In the genomic region with DNA sequence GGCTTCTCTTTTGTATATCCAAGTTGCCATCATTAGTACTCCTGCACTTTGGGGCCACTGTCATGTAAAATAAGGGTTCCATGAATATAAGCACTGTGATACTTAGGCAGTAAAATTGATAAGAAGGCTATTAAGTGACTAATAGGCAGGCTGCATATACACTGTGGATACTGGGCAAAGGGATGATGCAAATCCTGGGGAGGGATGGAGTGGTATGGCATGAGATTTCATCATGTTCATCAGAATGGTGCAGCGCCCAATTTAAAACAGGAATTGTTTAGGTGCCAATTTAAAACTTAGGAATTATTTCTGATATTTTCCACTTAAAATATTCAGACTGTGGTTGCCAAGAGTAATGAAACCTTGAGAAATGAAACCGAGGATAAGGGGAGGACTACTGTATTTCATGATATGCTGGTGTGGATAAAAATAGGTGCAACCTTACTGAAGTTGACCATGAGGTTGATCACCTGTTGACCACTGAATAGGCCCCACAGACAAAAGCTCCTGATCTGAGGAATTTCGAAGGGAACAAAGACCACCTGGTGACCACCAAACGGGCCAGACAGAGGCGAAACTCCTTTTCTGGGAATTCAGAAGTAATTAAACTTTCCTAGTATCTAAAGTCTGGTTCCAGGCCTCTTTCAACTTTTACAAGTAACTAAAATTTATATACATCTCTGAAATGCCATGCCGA, we compare ENCODE assay signal across 12 cellular contexts. TPM values are rescaled to one million over a fixed set of nuclear protein-coding genes. Genes with fewer than 3 reads are reported as not detected.
DNase-seq lines count a peak whose midpoint lies in the region; ATAC-seq and TF ChIP-seq lines count a peak whose summit lies in the region.
"Had no signal": no experiment of that assay in that cellular context is flagged by ENCODE, and none has a peak within 500 bp of the region (broad histone marks: within the 10 kb centered on the region; RNA-seq: fewer than 3 reads in every experiment).

No MANE protein-coding gene starts in this region.

- H3K4me1 ChIP-seq in CD4-positive, CD25-positive, alpha-beta regulatory T cell (ENCODE audit: control insufficient read depth, insufficient read depth, low read length, poor library complexity, severe bottlenecking), result peaks cover 64% of the 10 kb centered on the region
- H3K4me1 ChIP-seq in HEK293 (ENCODE audit: control insufficient read depth, insufficient read depth, low read length) (peaks cover 10% of the 10 kb centered on the region; the same call in 1 of the 2 replicates), iPS-20b (ENCODE audit: insufficient read depth, low read length) (peaks cover 50% of the 10 kb centered on the region), MM.1S (ENCODE audit: low read length) (peaks cover 17% of the 10 kb centered on the region), heart right ventricle (peaks cover 0 to 56% (median 28%) of the 10 kb centered on the region in 9 donors)

- peak overlapping the region; percentile 16 to 79 (median 72) for H3K4me3 Mint-ChIP-seq in CD4-positive, CD25-positive, alpha-beta regulatory T cell
- peak overlapping the region; percentile 96 for H3K4me3 Mint-ChIP-seq in activated naive CD8-positive, alpha-beta T cell
- H3K4me3 Mint-ChIP-seq: mesothelial cell of epicardium had no signal

- intact Hi-C loops in head of caudate nucleus (cut with DNase I), result no loop called here
- intact Hi-C loops in heart right ventricle (cut with DNase I), result loop anchor here in 2 of 10 donors (10.0 kb wide), 1 partner anchor 107 kb away; a partner anchor contains a TSS

- no peak for ATAC-seq in CD4-positive, CD25-positive, alpha-beta regulatory T cell (ENCODE audit: low read depth in 2 of 2)
- ATAC-seq in heart right ventricle, result no peak

- peaks cover 11% of the 10 kb centered on the region; the same call in 1 of the 2 replicates for H3F3A ChIP-seq in MM.1S (ENCODE audit: insufficient read depth, low read length)

- no peaks in the 10 kb centered on the region for H3K9me3 ChIP-seq in CD4-positive, CD25-positive, alpha-beta regulatory T cell (ENCODE audit: control insufficient read depth in 2 of 2, low read length in 2 of 2)
- H3K9me3 ChIP-seq in HEK293 (ENCODE audit: control insufficient read depth, insufficient read depth, low read depth, low read length), result no peaks in the 10 kb centered on the region
- H3K9me3 ChIP-seq in iPS-20b (ENCODE audit: insufficient read depth, low read depth, low read length), result no peaks in the 10 kb centered on the region
- H3K9me3 ChIP-seq in MM.1S (replicated peaks; ENCODE audit: insufficient read depth, low read length), result no peaks in the 10 kb centered on the region
- no peaks in the 10 kb centered on the region for H3K9me3 ChIP-seq in heart right ventricle
- H3K9me3 ChIP-seq: BLaER1 treated with 17β-estradiol and CSF1 and Interleukin-3, amounts not matched to agents 10 nM and 100 nM had no signal

- TF ChIP-seq CTCF in HEK293 (tag by site-specific recombination; IDR thresholded peaks at IDR 0.05), result no peak
- TF ChIP-seq CTCF in MM.1S (IDR thresholded peaks at IDR 0.05; ENCODE audit: low read length), result no peak
- TF ChIP-seq CTCF in heart right ventricle (IDR thresholded peaks at IDR 0.05), result no peak

- H3K4me3 ChIP-seq in CD4-positive, CD25-positive, alpha-beta regulatory T cell (ENCODE audit: low read depth, low read length), result no peak overlapping the region
- H3K4me3 ChIP-seq in HEK293 (ENCODE audit: low read depth, low read length), result no peak overlapping the region
- H3K4me3 ChIP-seq in iPS-20b (ENCODE audit: low read length), result peak overlapping the region; percentile 58
- H3K4me3 ChIP-seq in MM.1S (ENCODE audit: low read length), result no peak overlapping the region
- no peak overlapping the region for H3K4me3 ChIP-seq in heart right ventricle
- H3K4me3 ChIP-seq: BLaER1 treated with 17β-estradiol and CSF1 and Interleukin-3, amounts not matched to agents 10 nM and 100 nM had no signal

- H2AFZ ChIP-seq in MM.1S (ENCODE audit: low read length), result no peak overlapping the region

- H3K4me2 ChIP-seq in MM.1S (ENCODE audit: low read depth, low read length), result no peak overlapping the region

- no peaks in the 10 kb centered on the region; the same call in 1 of the 2 replicates for H4K20me1 ChIP-seq in MM.1S (ENCODE audit: insufficient read depth, low read length)

- H3K36me3 ChIP-seq in CD4-positive, CD25-positive, alpha-beta regulatory T cell (ENCODE audit: control insufficient read depth, insufficient read depth, low read length), result peaks cover 7% of the 10 kb centered on the region
- H3K36me3 ChIP-seq in HEK293 (ENCODE audit: control insufficient read depth in 2 of 2, insufficient read depth in 1 of 2, low read length in 2 of 2) (peaks cover 0 to 9% of the 10 kb centered on the region in 2 experiments; a peak in 2 of 3 replicates), iPS-20b (ENCODE audit: insufficient read depth, low read depth, low read length) (peaks cover 7% of the 10 kb centered on the region; the same call in 1 of the 2 replicates), MM.1S (replicated peaks; ENCODE audit: insufficient read depth, low read length) (no peaks in the 10 kb centered on the region), heart right ventricle (peaks cover 0 to 9% (median 0%) of the 10 kb centered on the region in 9 donors)

- 91 to 95% methylated on average over 6 of the region's 6 CpGs for WGBS in heart right ventricle, 2 donors

- H3K4me1 Mint-ChIP-seq in CD4-positive, CD25-positive, alpha-beta regulatory T cell, result peaks cover 44 to 83% (median 68%) of the 10 kb centered on the region in 4 donors
- H3K4me1 Mint-ChIP-seq in activated naive CD8-positive, alpha-beta T cell (ENCODE audit: low read depth), result peaks cover 78% of the 10 kb centered on the region

- CTCF ChIA-PET in HEK293 (lab: Yijun Ruan, JAX), result interaction anchor here (1.5 kb wide), 1 partner anchor 103 kb away, joined by 3 read pairs; no protein-coding TSS in a partner anchor

- H3K79me2 ChIP-seq in MM.1S (ENCODE audit: low read length), result peaks cover 90% of the 10 kb centered on the region

- peaks cover 0 to 2% (median 0%) of the 10 kb centered on the region in 7 donors for H3K9me3 Mint-ChIP-seq in CD4-positive, CD25-positive, alpha-beta regulatory T cell
- H3K9me3 Mint-ChIP-seq in activated naive CD8-positive, alpha-beta T cell (ENCODE audit: low read depth), result no peaks in the 10 kb centered on the region
- H3K9me3 Mint-ChIP-seq: mesothelial cell of epicardium had no signal

- no peak for DNase-seq in CD4-positive, CD25-positive, alpha-beta regulatory T cell
- DNase-seq in head of caudate nucleus (no peak), MM.1S (no peak), cortex of kidney (lab: John Stamatoyannopoulos, UW) (no peak), heart right ventricle (no peak)
- DNase-seq: caudate nucleus, NCI-H510A had no signal

- H3K9ac ChIP-seq in iPS-20b (ENCODE audit: low read depth, low read length) (peak overlapping the region; percentile 58; the same call in 1 of the 2 replicates), MM.1S (ENCODE audit: low read length) (no peak overlapping the region)
- H3K9ac ChIP-seq: BLaER1 treated with 17β-estradiol and CSF1 and Interleukin-3, amounts not matched to agents 10 nM and 100 nM had no signal

- H3K36me3 Mint-ChIP-seq in CD4-positive, CD25-positive, alpha-beta regulatory T cell, result peaks cover 12% of the 10 kb centered on the region
- H3K36me3 Mint-ChIP-seq in activated naive CD8-positive, alpha-beta T cell, result peaks cover 9% of the 10 kb centered on the region

- no peaks in the 10 kb centered on the region for H3K27me3 ChIP-seq in CD4-positive, CD25-positive, alpha-beta regulatory T cell (ENCODE audit: control insufficient read depth, insufficient read depth, low read length)
- H3K27me3 ChIP-seq in iPS-20b (ENCODE audit: insufficient read depth, low read length) (no peaks in the 10 kb centered on the region), MM.1S (replicated peaks; ENCODE audit: insufficient read depth, low read length) (no peaks in the 10 kb centered on the region), heart right ventricle (no peaks in the 10 kb centered on the region)
- H3K27me3 ChIP-seq: BLaER1 treated with 17β-estradiol and CSF1 and Interleukin-3, amounts not matched to agents 10 nM and 100 nM had no signal

- no peak overlapping the region for H3K27ac ChIP-seq in CD4-positive, CD25-positive, alpha-beta regulatory T cell (ENCODE audit: insufficient read depth, low read length, poor library complexity, severe bottlenecking)
- no peak overlapping the region for H3K27ac ChIP-seq in HEK293 (ENCODE audit: extremely low read depth, low read depth, low read length)
- H3K27ac ChIP-seq in iPS-20b (ENCODE audit: low read length), result peak overlapping the region; percentile 25
- H3K27ac ChIP-seq in MM.1S (ENCODE audit: low read length), result no peak overlapping the region
- H3K27ac ChIP-seq in heart right ventricle, result no peak overlapping the region
- H3K27ac ChIP-seq: BLaER1 treated with 17β-estradiol and CSF1 and Interleukin-3, amounts not matched to agents 10 nM and 100 nM had no signal

- no peaks in the 10 kb centered on the region for H3K9me2 ChIP-seq in MM.1S (replicated peaks; ENCODE audit: insufficient read depth, low read length)

- POLR2A ChIA-PET in HEK293 (lab: Yijun Ruan, JAX), result no interaction called here

- H3K27me3 Mint-ChIP-seq in CD4-positive, CD25-positive, alpha-beta regulatory T cell, result peaks cover 7% of the 10 kb centered on the region
- H3K27me3 Mint-ChIP-seq in activated naive CD8-positive, alpha-beta T cell, result no peaks in the 10 kb centered on the region

- peak overlapping the region in 2 of 3 donors; percentile 17 to 74 for H3K27ac Mint-ChIP-seq in CD4-positive, CD25-positive, alpha-beta regulatory T cell
- H3K27ac Mint-ChIP-seq in activated naive CD8-positive, alpha-beta T cell, result peak overlapping the region; percentile 70
- H3K27ac Mint-ChIP-seq: mesothelial cell of epicardium had no signal

TF ChIP-seq in HEK293, 187 proteins besides CTCF, POLR2A, EP300 and RAD21 (continues in another document):
- TF ChIP-seq ZNF146 (tag by site-specific recombination; IDR thresholded peaks at IDR 0.05), result no peak

RNA-seq across cellular contexts. Expression of a gene that starts 4.9 kb away (rescaled TPM):
- total RNA-seq in CD4-positive, CD25-positive, alpha-beta regulatory T cell, result 39.2 TPM
- polyA plus RNA-seq in CD4-positive, CD25-positive, alpha-beta regulatory T cell, result 10 to 100 TPM in 2 of 4 donors, 1 to 10 TPM in 2; 5.2 to 14.9 (median 10.6) TPM
- 10 to 100 TPM in 2 of 10 donors, 1 to 10 TPM in 8; 6.3 to 10.6 (median 8.8) TPM for total RNA-seq in heart right ventricle
- polyA plus RNA-seq in heart right ventricle, result 1 to 10 TPM; 5.2 to 7.6 TPM

RNA-seq across cellular contexts. Expression of a gene that starts 23.1 kb away (rescaled TPM):
- total RNA-seq in CD4-positive, CD25-positive, alpha-beta regulatory T cell, result 38.7 TPM
- 100 to 1,000 TPM in 2 of 4 donors, 10 to 100 TPM in 2; 86.0 to 122 (median 100) TPM for polyA plus RNA-seq in CD4-positive, CD25-positive, alpha-beta regulatory T cell
- total RNA-seq in heart right ventricle, result 10 to 100 TPM; 16.2 to 29.1 (median 23.8) TPM
- 100 to 1,000 TPM in 1 of 2 donors, 10 to 100 TPM in 1; 96.6 to 113 TPM for polyA plus RNA-seq in heart right ventricle
